19 cellular contexts compared by ENCODE assay signal in the genomic region with DNA sequence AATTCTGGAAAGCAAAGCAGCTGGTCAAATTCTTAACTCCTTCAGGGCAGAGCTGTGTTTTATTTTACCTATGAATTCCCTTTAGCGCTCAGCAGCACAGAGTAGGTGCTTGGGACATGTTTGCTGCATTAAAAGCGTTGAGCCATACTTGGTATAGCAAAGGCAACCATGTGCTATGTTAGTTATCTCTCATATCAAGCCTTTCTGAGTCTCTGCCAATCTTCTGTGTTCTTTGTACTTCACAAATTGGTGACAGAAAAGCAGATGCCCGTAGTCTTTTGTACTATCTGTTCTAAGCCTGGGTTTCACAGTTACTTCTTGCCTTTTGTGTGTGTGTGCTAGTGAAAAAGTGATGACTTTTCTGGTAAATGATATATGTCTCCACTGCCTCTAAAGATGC. TPM values are rescaled to one million over a fixed set of nuclear protein-coding genes. Genes with fewer than 3 reads are reported as not detected.
A peak's percentile ranks its signal among the peaks of the same experiment; 100 is the strongest.
DNase-seq lines count a peak whose midpoint lies in the region; ATAC-seq and TF ChIP-seq lines count a peak whose summit lies in the region.
"Had no signal": no experiment of that assay in that cellular context is flagged by ENCODE, and none has a peak within 500 bp of the region (broad histone marks: within the 10 kb centered on the region; RNA-seq: fewer than 3 reads in every experiment).

No MANE protein-coding gene starts in this region.

- no peaks in the 10 kb centered on the region for H3K9me3 ChIP-seq in parathyroid adenoma (ENCODE audit: control insufficient read depth, low read length)

- H3K4me3 Mint-ChIP-seq in activated CD4-positive, alpha-beta T cell treated with anti-CD3 and anti-CD28 coated beads for 36 hours = no peak overlapping the region
- H3K4me3 Mint-ChIP-seq in activated CD4-positive, alpha-beta T cell treated with anti-CD3 and anti-CD28 coated beads, Interleukin-2, amount 10 ng/mL, durations not matched to agents 7 days and 5 days = no peak overlapping the region
- no peak overlapping the region for H3K4me3 Mint-ChIP-seq in activated naive CD8-positive, alpha-beta T cell
- H3K4me3 Mint-ChIP-seq in activated naive CD8-positive, alpha-beta T cell treated with anti-CD3 and anti-CD28 coated beads for 36 hours = no peak overlapping the region
- H3K4me3 Mint-ChIP-seq: CD8-positive, alpha-beta T cell had no signal

- H3K9me3 Mint-ChIP-seq in activated CD4-positive, alpha-beta T cell treated with anti-CD3 and anti-CD28 coated beads for 36 hours (ENCODE audit: low read depth) = peaks cover 5% of the 10 kb centered on the region
- H3K9me3 Mint-ChIP-seq in activated CD4-positive, alpha-beta T cell treated with anti-CD3 and anti-CD28 coated beads, Interleukin-2, amount 10 ng/mL, durations not matched to agents 7 days and 5 days = peaks cover 7% of the 10 kb centered on the region
- no peaks in the 10 kb centered on the region for H3K9me3 Mint-ChIP-seq in activated naive CD8-positive, alpha-beta T cell (ENCODE audit: low read depth)
- peaks cover 5% of the 10 kb centered on the region for H3K9me3 Mint-ChIP-seq in activated naive CD8-positive, alpha-beta T cell treated with anti-CD3 and anti-CD28 coated beads for 36 hours
- H3K9me3 Mint-ChIP-seq: CD8-positive, alpha-beta T cell had no signal

- no peaks in the 10 kb centered on the region for H3K36me3 ChIP-seq in parathyroid adenoma (ENCODE audit: control insufficient read depth, insufficient read depth, low read length)
- H3K36me3 ChIP-seq: BLaER1 had no signal

- no peak overlapping the region for H3K27ac Mint-ChIP-seq in activated CD4-positive, alpha-beta T cell treated with anti-CD3 and anti-CD28 coated beads for 36 hours
- H3K27ac Mint-ChIP-seq in activated CD4-positive, alpha-beta T cell treated with anti-CD3 and anti-CD28 coated beads, Interleukin-2, amount 10 ng/mL, durations not matched to agents 7 days and 5 days = no peak overlapping the region
- H3K27ac Mint-ChIP-seq in activated naive CD8-positive, alpha-beta T cell = peak overlapping the region; percentile 22
- no peak overlapping the region for H3K27ac Mint-ChIP-seq in activated naive CD8-positive, alpha-beta T cell treated with anti-CD3 and anti-CD28 coated beads for 36 hours
- H3K27ac Mint-ChIP-seq: CD8-positive, alpha-beta T cell had no signal

- intact Hi-C loops in activated CD4-positive, alpha-beta T cell treated with anti-CD3 and anti-CD28 coated beads for 36 hours (cut with DNase I, micrococcal nuclease) = no loop called here

- H3K4me3 ChIP-seq in parathyroid adenoma (ENCODE audit: low read depth, low read length) = no peak overlapping the region
- H3K4me3 ChIP-seq: BLaER1 had no signal

- H3K9ac ChIP-seq in parathyroid adenoma = no peak overlapping the region
- H3K9ac ChIP-seq: BLaER1 had no signal

- peak; percentile 70 for ATAC-seq in activated CD4-positive, alpha-beta T cell treated with anti-CD3 and anti-CD28 coated beads for 36 hours
- no peak for ATAC-seq in HG03025 (IDR thresholded peaks at IDR 0.05; ENCODE audit: low FRiP score, unreplicated experiment)
- ATAC-seq: CD8-positive, alpha-beta T cell; HCT116 had no signal

- H3K27ac ChIP-seq in angular gyrus (ENCODE audit: low read depth, low read length) (peak overlapping the region; percentile 22), parathyroid adenoma (peak overlapping the region; percentile 5)
- H3K27ac ChIP-seq: BLaER1 had no signal

- H3K4me2 ChIP-seq in parathyroid adenoma (ENCODE audit: low read length) = no peak overlapping the region
- H3K4me2 ChIP-seq: BLaER1 had no signal

- H3K36me3 Mint-ChIP-seq in activated CD4-positive, alpha-beta T cell treated with anti-CD3 and anti-CD28 coated beads for 36 hours (ENCODE audit: low read depth) = no peaks in the 10 kb centered on the region
- H3K36me3 Mint-ChIP-seq in activated CD4-positive, alpha-beta T cell treated with anti-CD3 and anti-CD28 coated beads, Interleukin-2, amount 10 ng/mL, durations not matched to agents 7 days and 5 days (ENCODE audit: low read depth) = no peaks in the 10 kb centered on the region
- no peaks in the 10 kb centered on the region for H3K36me3 Mint-ChIP-seq in activated naive CD8-positive, alpha-beta T cell
- peaks cover 5% of the 10 kb centered on the region for H3K36me3 Mint-ChIP-seq in activated naive CD8-positive, alpha-beta T cell treated with anti-CD3 and anti-CD28 coated beads for 36 hours
- H3K36me3 Mint-ChIP-seq: CD8-positive, alpha-beta T cell had no signal

- H2AFZ ChIP-seq in parathyroid adenoma = no peak overlapping the region

- H3K4me1 Mint-ChIP-seq in activated CD4-positive, alpha-beta T cell treated with anti-CD3 and anti-CD28 coated beads for 36 hours = peaks cover 30% of the 10 kb centered on the region
- H3K4me1 Mint-ChIP-seq in activated CD4-positive, alpha-beta T cell treated with anti-CD3 and anti-CD28 coated beads, Interleukin-2, amount 10 ng/mL, durations not matched to agents 7 days and 5 days = peaks cover 24% of the 10 kb centered on the region
- peaks cover 18% of the 10 kb centered on the region for H3K4me1 Mint-ChIP-seq in activated naive CD8-positive, alpha-beta T cell (ENCODE audit: low read depth)
- peaks cover 23% of the 10 kb centered on the region for H3K4me1 Mint-ChIP-seq in activated naive CD8-positive, alpha-beta T cell treated with anti-CD3 and anti-CD28 coated beads for 36 hours

- TF ChIP-seq CTCF in parathyroid adenoma (IDR thresholded peaks at IDR 0.05) = no peak

- CTCF ChIA-PET in activated CD4-positive, alpha-beta T cell treated with anti-CD3 and anti-CD28 coated beads for 36 hours (lab: Charles Lee) = no interaction called here
- CTCF ChIA-PET in activated CD4-positive, alpha-beta T cell treated with anti-CD3 and anti-CD28 coated beads, Interleukin-2, amount 10 ng/mL, durations not matched to agents 7 days and 5 days (lab: Charles Lee) = no interaction called here

- no peaks in the 10 kb centered on the region for H3K27me3 ChIP-seq in parathyroid adenoma (ENCODE audit: control insufficient read depth, insufficient read depth, low read length)
- H3K27me3 ChIP-seq: BLaER1 had no signal

- no peaks in the 10 kb centered on the region for H3K27me3 Mint-ChIP-seq in activated CD4-positive, alpha-beta T cell treated with anti-CD3 and anti-CD28 coated beads for 36 hours
- no peaks in the 10 kb centered on the region for H3K27me3 Mint-ChIP-seq in activated CD4-positive, alpha-beta T cell treated with anti-CD3 and anti-CD28 coated beads, Interleukin-2, amount 10 ng/mL, durations not matched to agents 7 days and 5 days
- H3K27me3 Mint-ChIP-seq in activated naive CD8-positive, alpha-beta T cell = no peaks in the 10 kb centered on the region
- no peaks in the 10 kb centered on the region for H3K27me3 Mint-ChIP-seq in activated naive CD8-positive, alpha-beta T cell treated with anti-CD3 and anti-CD28 coated beads for 36 hours

- no peaks in the 10 kb centered on the region for H3K79me2 ChIP-seq in parathyroid adenoma

- no peaks in the 10 kb centered on the region for H3K4me1 ChIP-seq in parathyroid adenoma
- H3K4me1 ChIP-seq: BLaER1 had no signal

- DNase-seq in activated CD4-positive, alpha-beta T cell treated with anti-CD3 and anti-CD28 coated beads for 36 hours = no peak
- no peak for DNase-seq in activated CD4-positive, alpha-beta T cell treated with anti-CD3 and anti-CD28 coated beads, Interleukin-2, amount 10 ng/mL, durations not matched to agents 7 days and 5 days
- no peak for DNase-seq in activated naive CD8-positive, alpha-beta T cell treated with anti-CD3 and anti-CD28 coated beads for 36 hours
- no peak for DNase-seq in NAMALWA (ENCODE audit: low spot score)
- DNase-seq: 8988T; CD8-positive, alpha-beta T cell; DND-41; KG1; NCI-H1436; NCI-H2029; NCI-H2171; NCI-H446; NCI-H748 treated with DMSO at 0.1 percent for 48 hours had no signal

- POLR2A ChIA-PET in activated CD4-positive, alpha-beta T cell treated with anti-CD3 and anti-CD28 coated beads for 36 hours (lab: Charles Lee) = no interaction called here
- POLR2A ChIA-PET in activated CD4-positive, alpha-beta T cell treated with anti-CD3 and anti-CD28 coated beads, Interleukin-2, amount 10 ng/mL, durations not matched to agents 7 days and 5 days (lab: Charles Lee) = interaction anchor here (0.7 kb wide), 1 partner anchor 190 kb away, joined by 4 read pairs; no protein-coding TSS in a partner anchor

RNA-seq across cellular contexts. Expression of a gene that starts 16.1 kb away (rescaled TPM):
- 10 to 100 TPM; 20.9 to 22.1 TPM for total RNA-seq in activated CD4-positive, alpha-beta T cell treated with anti-CD3 and anti-CD28 coated beads for 36 hours
- total RNA-seq in activated CD4-positive, alpha-beta T cell treated with anti-CD3 and anti-CD28 coated beads, Interleukin-2, amount 10 ng/mL, durations not matched to agents 7 days and 5 days = 10 to 100 TPM; 27.3 to 30.1 TPM
- 10 to 100 TPM; 23.7 to 28.0 TPM for total RNA-seq in activated naive CD8-positive, alpha-beta T cell treated with anti-CD3 and anti-CD28 coated beads for 36 hours
